In the genomic region with DNA sequence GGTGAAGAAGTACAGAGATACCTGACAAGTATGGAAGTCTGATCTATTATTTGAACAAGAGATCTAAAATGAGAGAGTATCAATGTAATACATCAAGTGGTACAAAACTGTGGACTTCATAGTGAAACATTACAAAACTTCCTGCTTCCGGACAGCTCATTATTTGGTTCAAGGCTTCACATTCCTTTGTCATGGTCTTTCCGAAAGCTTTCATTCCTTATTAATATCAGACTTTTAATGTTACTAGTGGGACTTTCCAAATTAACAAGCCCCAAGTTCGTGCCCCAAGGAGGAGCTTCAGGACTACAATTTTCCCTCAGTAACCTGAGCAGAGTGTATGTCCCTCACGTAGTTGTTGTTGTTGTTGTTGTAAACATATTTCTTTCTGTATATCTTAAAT, we compare ENCODE assay signal across 8 cellular contexts. TPM values are rescaled to one million over a fixed set of nuclear protein-coding genes. Genes with fewer than 3 reads are reported as not detected.
DNase-seq lines count a peak whose midpoint lies in the region; FAIRE-seq and TF ChIP-seq lines count a peak whose summit lies in the region.

No MANE protein-coding gene starts in this region.

- no peaks in the 10 kb centered on the region for H3K9me3 Mint-ChIP-seq in activated CD4-positive, alpha-beta memory T cell treated with anti-CD3 and anti-CD28 coated beads for 36 hours

- peak overlapping the region; percentile 92 for H3K4me3 Mint-ChIP-seq in activated CD4-positive, alpha-beta memory T cell treated with anti-CD3 and anti-CD28 coated beads for 36 hours

- peak overlapping the region; percentile 89 for H3K4me3 ChIP-seq in ACC112 (ENCODE audit: low read depth, low read length)
- peak overlapping the region; percentile 97 for H3K4me3 ChIP-seq in skeletal muscle cell (ENCODE audit: low read depth, low read length)

- POLR2A ChIA-PET in activated CD4-positive, alpha-beta memory T cell treated with anti-CD3 and anti-CD28 coated beads for 36 hours (lab: Charles Lee), result interaction anchor here (0.6 to 1.9 kb wide), 3 partner anchors 10 to 143 kb away, joined by 3 to 6 read pairs (median 3); no protein-coding TSS in a partner anchor

- no peak for TF ChIP-seq POLR2A in H54 (IDR thresholded peaks at IDR 0.05; ENCODE audit: low read depth, low read length)

- no peaks in the 10 kb centered on the region for H3K27me3 ChIP-seq in ACC112 (ENCODE audit: insufficient read depth, low read length)

- H3K27me3 Mint-ChIP-seq in activated CD4-positive, alpha-beta memory T cell treated with anti-CD3 and anti-CD28 coated beads for 36 hours, result no peaks in the 10 kb centered on the region

- peaks cover 58% of the 10 kb centered on the region for H3K4me1 ChIP-seq in ACC112 (ENCODE audit: control insufficient read depth, insufficient read depth, low read length, unreplicated experiment)

- no peaks in the 10 kb centered on the region for H3K36me3 ChIP-seq in ACC112 (ENCODE audit: insufficient read depth, low read length)

- CTCF ChIA-PET in activated CD4-positive, alpha-beta memory T cell treated with anti-CD3 and anti-CD28 coated beads for 36 hours (lab: Charles Lee), result interaction anchor here (1.2 to 1.6 kb wide), 3 partner anchors 72 to 171 kb away, joined by 3 to 4 read pairs (median 3); no protein-coding TSS in a partner anchor

- peaks cover 2% of the 10 kb centered on the region for H3K36me3 Mint-ChIP-seq in activated CD4-positive, alpha-beta memory T cell treated with anti-CD3 and anti-CD28 coated beads for 36 hours

- H3K79me2 ChIP-seq in ACC112 (ENCODE audit: control insufficient read depth, insufficient read depth, low read length, unreplicated experiment), result peaks cover 60% of the 10 kb centered on the region

- peak overlapping the region; percentile 100 for H3K27ac ChIP-seq in ACC112 (ENCODE audit: low read depth, low read length)

- peak overlapping the region; percentile 95 for H3K27ac Mint-ChIP-seq in activated CD4-positive, alpha-beta memory T cell treated with anti-CD3 and anti-CD28 coated beads for 36 hours

- peak; percentile 60 for FAIRE-seq in H54 (lab: Jason Lieb, UNC)

- intact Hi-C loops in activated CD4-positive, alpha-beta memory T cell treated with anti-CD3 and anti-CD28 coated beads for 36 hours (cut with micrococcal nuclease), result loop anchor here (1.0 to 10.0 kb wide), 6 partner anchors 22 to 1421 kb away; a partner anchor contains a TSS

- H2AFZ ChIP-seq in ACC112 (ENCODE audit: low read length, unreplicated experiment), result no peak overlapping the region

- peaks cover 45% of the 10 kb centered on the region for H3K4me1 Mint-ChIP-seq in activated CD4-positive, alpha-beta memory T cell treated with anti-CD3 and anti-CD28 coated beads for 36 hours (ENCODE audit: low read depth)

- DNase-seq in H54 (ENCODE audit: insufficient read length, low spot score) (no peak), globus pallidus (ENCODE audit: low spot score) (peak; percentile 11), skeletal muscle cell (ENCODE audit: low read depth) (no peak), NCI-H187 treated with DMSO at 0.1 percent for 48 hours (lab: John Stamatoyannopoulos, UW) (no peak), SW480 (ENCODE audit: low spot score) (no peak), SKM-1 treated with dmso at 0.1 percent for 144 hours (lab: John Stamatoyannopoulos, UW; ENCODE audit: unreplicated experiment) (no peak)
- DNase-seq in activated CD4-positive, alpha-beta memory T cell treated with anti-CD3 and anti-CD28 coated beads for 36 hours, result peak; percentile 24

RNA-seq across cellular contexts. Expression of a gene that starts 1.2 kb away (rescaled TPM):
- 10 to 100 TPM; 11.2 to 11.8 TPM for total RNA-seq in activated CD4-positive, alpha-beta memory T cell treated with anti-CD3 and anti-CD28 coated beads for 36 hours

RNA-seq across cellular contexts. Expression of a gene that starts 36.7 kb away (rescaled TPM):
- total RNA-seq in activated CD4-positive, alpha-beta memory T cell treated with anti-CD3 and anti-CD28 coated beads for 36 hours, result not detected

Comparison
In these comparisons a context has a peak if more than half of its experiments do, and no peak if none do; other contexts are left out.
1. DNase-seq: peak in activated CD4-positive, alpha-beta memory T cell treated with anti-CD3 and anti-CD28 coated beads for 36 hours (single experiment) and globus pallidus (single experiment); none in H54 (single experiment), skeletal muscle cell (single experiment), NCI-H187 treated with DMSO at 0.1 percent for 48 hours (single experiment), SW480 (single experiment) and SKM-1 treated with dmso at 0.1 percent for 144 hours (single experiment).